17 cellular contexts compared by ENCODE assay signal in genomic region chr21:36379236-36379635, GRCh38. TPM values are rescaled to one million over a fixed set of nuclear protein-coding genes. Genes with fewer than 3 reads are reported as not detected.
DNase-seq lines count a peak whose midpoint lies in the region; ATAC-seq, FAIRE-seq and TF ChIP-seq lines count a peak whose summit lies in the region.
"Had no signal": no experiment of that assay in that cellular context is flagged by ENCODE, and none has a peak within 500 bp of the region (broad histone marks: within the 10 kb centered on the region; RNA-seq: fewer than 3 reads in every experiment).

No MANE protein-coding gene starts in this region.

- H3K14ac ChIP-seq in trophoblast cell (ENCODE audit: low read length), result no peak overlapping the region

- DNase-seq in left ventricle myocardium superior (no peak), left ventricle myocardium inferior (no peak), endodermal cell (no peak), trophoblast cell (peak; percentile 12 to 34), kidney (no peak), foreskin melanocyte (no peak)
- DNase-seq: DMS53, GOT3, NCI-H146, NCI-H345, PC-9, Right ventricle myocardium superior had no signal

- H3K4me3 Mint-ChIP-seq in endodermal cell, result no peak overlapping the region
- H3K4me3 Mint-ChIP-seq: CD14-positive monocyte had no signal

- intact Hi-C loops in left ventricle myocardium superior (cut with micrococcal nuclease), result no loop called here
- intact Hi-C loops in left ventricle myocardium inferior (cut with micrococcal nuclease), result no loop called here
- intact Hi-C loops in kidney (cut with DNase I), result no loop called here

- no peak overlapping the region for H3K27ac Mint-ChIP-seq in endodermal cell

- H3K27ac ChIP-seq in left ventricle myocardium inferior (replicated peaks) (no peak overlapping the region), endodermal cell (ENCODE audit: low read depth, low read length) (peak overlapping the region; percentile 41), trophoblast cell (ENCODE audit: low read depth, low read length) (no peak overlapping the region), kidney (ENCODE audit: low read depth in 2 of 2, low read length in 2 of 2) (no peak overlapping the region)
- H3K27ac ChIP-seq: A549, PC-9 had no signal

- H2AK5ac ChIP-seq in trophoblast cell (ENCODE audit: low read length), result no peak overlapping the region

- H3K36me3 Mint-ChIP-seq in endodermal cell (ENCODE audit: low read depth), result peaks cover 16% of the 10 kb centered on the region

- no peaks in the 10 kb centered on the region for H3K9me3 Mint-ChIP-seq in endodermal cell
- H3K9me3 Mint-ChIP-seq: CD14-positive monocyte had no signal

- no peak overlapping the region for H3K23ac ChIP-seq in trophoblast cell (ENCODE audit: low read length)

- TF ChIP-seq CTCF in left ventricle myocardium inferior (IDR thresholded peaks at IDR 0.05; ENCODE audit: borderline replicate concordance), result no peak
- no peak for TF ChIP-seq CTCF in endodermal cell (conservative IDR thresholded peaks at IDR 0.05)
- TF ChIP-seq CTCF in kidney (IDR thresholded peaks at IDR 0.05; ENCODE audit: borderline replicate concordance, extremely low read depth, insufficient read depth), result no peak

- no peaks in the 10 kb centered on the region for H3K79me1 ChIP-seq in trophoblast cell (ENCODE audit: low read length)

- no peaks in the 10 kb centered on the region for H3K27me3 Mint-ChIP-seq in endodermal cell (ENCODE audit: insufficient read depth)

- H3K9me3 ChIP-seq in left ventricle myocardium inferior (replicated peaks) (no peaks in the 10 kb centered on the region), endodermal cell (ENCODE audit: control insufficient read depth, low read length) (no peaks in the 10 kb centered on the region), trophoblast cell (ENCODE audit: insufficient read depth, low read depth, low read length) (no peaks in the 10 kb centered on the region), kidney (ENCODE audit: control insufficient read depth in 1 of 2, low read length in 2 of 2) (no peaks in the 10 kb centered on the region)
- H3K9me3 ChIP-seq: A549 had no signal

- no peak overlapping the region for H2BK12ac ChIP-seq in trophoblast cell (ENCODE audit: low read length)

- FAIRE-seq in kidney (lab: Jason Lieb, UNC), result no peak
- FAIRE-seq: A549, GM12878, HTR-8/SVneo had no signal

- no peak overlapping the region for H3K18ac ChIP-seq in trophoblast cell (ENCODE audit: low read length)

- no peaks in the 10 kb centered on the region for H3K79me2 ChIP-seq in trophoblast cell (ENCODE audit: control insufficient read depth, insufficient read depth, low read length, poor library complexity)

- H4K91ac ChIP-seq in trophoblast cell (ENCODE audit: low read depth, low read length), result no peak overlapping the region

- no peak overlapping the region for H3K9ac ChIP-seq in endodermal cell (ENCODE audit: extremely low read depth, low read length, poor library complexity, severe bottlenecking)
- H3K9ac ChIP-seq in trophoblast cell (ENCODE audit: low read length), result no peak overlapping the region
- H3K9ac ChIP-seq in kidney (ENCODE audit: low read length in 2 of 2), result no peak overlapping the region

- H2BK5ac ChIP-seq in trophoblast cell (ENCODE audit: low read depth, low read length, poor library complexity), result no peak overlapping the region

- H3K36me3 ChIP-seq in left ventricle myocardium inferior, result peaks cover 40% of the 10 kb centered on the region
- peaks cover 34% of the 10 kb centered on the region for H3K36me3 ChIP-seq in endodermal cell (ENCODE audit: control insufficient read depth, insufficient read depth, low read length)
- H3K36me3 ChIP-seq in trophoblast cell (ENCODE audit: control insufficient read depth in 1 of 2, insufficient read depth in 2 of 2, low read length in 2 of 2), result peaks cover 14 to 15% of the 10 kb centered on the region in 2 experiments
- peaks cover 0 to 2% of the 10 kb centered on the region in 2 donors for H3K36me3 ChIP-seq in kidney (ENCODE audit: control insufficient read depth in 1 of 2, insufficient read depth in 2 of 2, low read length in 2 of 2)

- H3K4me1 ChIP-seq in left ventricle myocardium inferior (peaks cover 12% of the 10 kb centered on the region), endodermal cell (ENCODE audit: control insufficient read depth, insufficient read depth, low read length) (no peaks in the 10 kb centered on the region), trophoblast cell (ENCODE audit: control insufficient read depth in 1 of 2, insufficient read depth in 2 of 2, low read length in 2 of 2) (no peaks in the 10 kb centered on the region), kidney (ENCODE audit: control insufficient read depth in 1 of 2, insufficient read depth in 1 of 2, low read depth in 1 of 2, low read length in 2 of 2) (peaks cover 0 to 2% of the 10 kb centered on the region in 2 donors)

- H4K8ac ChIP-seq in trophoblast cell (ENCODE audit: low read depth, low read length), result no peak overlapping the region

- 95 to 97% methylated on average over 5 to 7 of the region's 7 CpGs for WGBS in endodermal cell (ENCODE audit: insufficient coverage in 1 of 2, insufficient read length in 1 of 2), 2 experiments
- WGBS in trophoblast cell (ENCODE audit: extremely low coverage, insufficient coverage, insufficient read length), result no CpG with 5 or more reads among the region's 7 CpGs

- no peaks in the 10 kb centered on the region for H3K4me1 Mint-ChIP-seq in endodermal cell
- H3K4me1 Mint-ChIP-seq: CD14-positive monocyte had no signal

- H3K4ac ChIP-seq in trophoblast cell (ENCODE audit: low read depth, low read length), result no peak overlapping the region

- H3K4me3 ChIP-seq in left ventricle myocardium inferior (no peak overlapping the region), endodermal cell (ENCODE audit: low read length) (no peak overlapping the region), trophoblast cell (ENCODE audit: low read depth, low read length) (no peak overlapping the region), kidney (ENCODE audit: low read length in 2 of 2) (no peak overlapping the region)
- H3K4me3 ChIP-seq: A549, GM12878, PC-9 had no signal

- H2BK120ac ChIP-seq in trophoblast cell (ENCODE audit: insufficient read depth, low read length, poor library complexity), result no peak overlapping the region

- no peak overlapping the region for H3K4me2 ChIP-seq in trophoblast cell (ENCODE audit: low read length)
- H3K4me2 ChIP-seq: A549, PC-9 had no signal

- no peaks in the 10 kb centered on the region for H3K27me3 ChIP-seq in left ventricle myocardium inferior (ENCODE audit: low read depth)
- H3K27me3 ChIP-seq in endodermal cell (ENCODE audit: control insufficient read depth, insufficient read depth, low read length, poor library complexity, severe bottlenecking), result no peaks in the 10 kb centered on the region
- no peaks in the 10 kb centered on the region for H3K27me3 ChIP-seq in trophoblast cell (ENCODE audit: insufficient read depth, low read length)

- H4K12ac ChIP-seq in trophoblast cell (ENCODE audit: low read depth, low read length), result no peak overlapping the region

- no peak overlapping the region for H2AFZ ChIP-seq in trophoblast cell (ENCODE audit: insufficient read depth, low read length, poor library complexity)
- H2AFZ ChIP-seq: PC-9 had no signal

- peak; percentile 29 for ATAC-seq in left ventricle myocardium superior
- ATAC-seq in esophagus mucosa, result no peak
- ATAC-seq: A549, GM12878 had no signal

RNA-seq across cellular contexts. Expression of gene CHAF1B, which starts 6.0 kb away (rescaled TPM):
- 0.52 TPM for total RNA-seq in left ventricle myocardium superior
- total RNA-seq in left ventricle myocardium inferior, result 0.38 TPM
- total RNA-seq in endodermal cell, result 10 to 100 TPM; 16.3 to 27.1 TPM
- 14.6 TPM for polyA plus RNA-seq in endodermal cell (2013, experiment 1 of 2)
- 11.7 TPM for polyA plus RNA-seq in endodermal cell (2013, experiment 2 of 2)
- polyA plus RNA-seq in trophoblast cell (2013), result 7.7 and 8.0 TPM in 2 replicates
- 5.4 TPM for total RNA-seq in esophagus mucosa
- total RNA-seq in kidney, result 2.5 TPM
- polyA plus RNA-seq in kidney (ENCODE audit: insufficient read depth, low read depth, low replicate concordance), result 1.0 TPM
- polyA plus RNA-seq: CD14-positive monocyte had no signal

RNA-seq across cellular contexts. Expression of gene MORC3, which starts 59.2 kb away (rescaled TPM):
- total RNA-seq in left ventricle myocardium superior (22.2 TPM), left ventricle myocardium inferior (19.4 TPM), endodermal cell (10 to 100 TPM; 17.8 to 23.3 TPM), esophagus mucosa (28.8 TPM), kidney (32.4 TPM)
- 21.3 TPM for polyA plus RNA-seq in endodermal cell (2013, experiment 1 of 2)
- polyA plus RNA-seq in endodermal cell (2013, experiment 2 of 2), result 22.7 TPM
- polyA plus RNA-seq in trophoblast cell (2013), result 21.7 and 22.7 TPM in 2 replicates
- 6.6 TPM for polyA plus RNA-seq in kidney (ENCODE audit: insufficient read depth, low read depth, low replicate concordance)

Comparison
In these comparisons a context has a peak if more than half of its experiments do, and no peak if none do; other contexts are left out.
1. DNase-seq: peak in trophoblast cell (2 of 2); none in left ventricle myocardium superior (single experiment), left ventricle myocardium inferior (single experiment), endodermal cell (single experiment), kidney (single experiment) and foreskin melanocyte (single experiment).